In the genomic region with DNA sequence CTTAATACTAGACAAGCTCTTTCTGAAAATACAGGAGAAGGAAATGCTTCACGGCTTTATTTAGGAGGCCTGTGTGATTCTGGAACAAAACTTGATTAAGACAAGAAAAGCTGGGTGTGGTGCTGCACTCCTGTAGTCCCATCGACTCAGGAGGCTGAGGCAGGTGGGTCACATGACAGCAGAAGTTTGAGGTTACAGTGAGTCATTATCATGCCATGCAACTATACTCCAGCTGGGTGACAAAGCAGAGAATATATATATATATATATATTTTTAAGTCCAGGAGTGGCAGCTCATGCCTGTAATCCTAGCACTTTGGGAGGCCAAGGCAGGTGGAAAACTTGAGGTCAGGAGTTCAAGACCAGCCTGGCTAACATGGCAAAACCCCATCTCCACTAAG, we compare ENCODE assay signal across 1 cellular context.
TF ChIP-seq lines count a peak whose summit lies in the region.

No MANE protein-coding gene starts in this region.

TF ChIP-seq in HCT116, 20 proteins besides CTCF, POLR2A, EP300 and RAD21 (continued from another document):
- TF ChIP-seq SIN3A (IDR thresholded peaks at IDR 0.05; ENCODE audit: low read depth) (no peak), JUND (IDR thresholded peaks at IDR 0.05) (peak; percentile 60)
